In the genomic region with DNA sequence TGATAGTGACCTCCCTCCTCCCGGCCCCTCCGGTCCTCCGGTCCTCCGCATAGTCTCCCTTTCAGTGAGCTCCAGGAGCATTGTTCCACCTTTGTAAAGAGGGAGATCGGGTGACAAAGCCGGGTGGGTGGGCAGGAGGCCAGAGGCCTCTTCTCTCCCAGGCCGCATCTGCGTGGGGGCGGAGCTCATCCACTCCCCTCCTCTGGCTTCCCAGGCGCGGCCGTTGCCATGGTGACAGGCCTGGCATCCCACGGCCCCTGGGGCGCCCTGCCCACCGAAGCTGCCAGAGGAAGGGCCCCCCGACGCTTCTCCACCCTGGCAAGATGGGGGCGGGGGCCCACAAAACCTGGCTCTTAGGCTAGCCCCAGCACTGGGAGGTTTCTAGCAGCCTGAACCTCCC, we compare ENCODE assay signal across 12 cellular contexts. TPM values are rescaled to one million over a fixed set of nuclear protein-coding genes. Genes with fewer than 3 reads are reported as not detected.
A peak's percentile ranks its signal among the peaks of the same experiment; 100 is the strongest.
DNase-seq lines count a peak whose midpoint lies in the region; TF ChIP-seq lines count a peak whose summit lies in the region.
"Had no signal": no experiment of that assay in that cellular context is flagged by ENCODE, and none has a peak within 500 bp of the region (broad histone marks: within the 10 kb centered on the region; RNA-seq: fewer than 3 reads in every experiment).

No MANE protein-coding gene starts in this region.

- no peak overlapping the region for H3K27ac Mint-ChIP-seq in MCF 10A (ENCODE audit: low read depth, unreplicated experiment)
- H3K27ac Mint-ChIP-seq: activated naive CD8-positive, alpha-beta T cell treated with anti-CD3 and anti-CD28 coated beads, Interleukin-2, amount 10 ng/mL, durations not matched to agents 7 days and 5 days had no signal

- intact Hi-C loops in MCF 10A (cut with micrococcal nuclease): no loop called here

- no peaks in the 10 kb centered on the region for H3K27me3 Mint-ChIP-seq in MCF 10A (ENCODE audit: insufficient read depth, unreplicated experiment)

- no peaks in the 10 kb centered on the region for H3K9me3 ChIP-seq in iPS-18c (ENCODE audit: control insufficient read depth, insufficient read depth, low read length)
- H3K9me3 ChIP-seq: transverse colon had no signal

- H3K4me1 Mint-ChIP-seq in MCF 10A (ENCODE audit: insufficient read depth, unreplicated experiment): no peaks in the 10 kb centered on the region

- H3K9me3 Mint-ChIP-seq in MCF 10A (ENCODE audit: unreplicated experiment): no peaks in the 10 kb centered on the region
- H3K9me3 Mint-ChIP-seq: activated naive CD8-positive, alpha-beta T cell treated with anti-CD3 and anti-CD28 coated beads, Interleukin-2, amount 10 ng/mL, durations not matched to agents 7 days and 5 days had no signal

- H3K4me3 Mint-ChIP-seq in MCF 10A (ENCODE audit: unreplicated experiment): no peak overlapping the region
- H3K4me3 Mint-ChIP-seq: activated naive CD8-positive, alpha-beta T cell treated with anti-CD3 and anti-CD28 coated beads, Interleukin-2, amount 10 ng/mL, durations not matched to agents 7 days and 5 days had no signal

- TF ChIP-seq CTCF in MCF 10A (IDR thresholded peaks at IDR 0.05; ENCODE audit: unreplicated experiment): no peak

- POLR2A ChIA-PET in MCF 10A (lab: Yijun Ruan, JAX): no interaction called here

- CTCF ChIA-PET in MCF 10A (lab: Yijun Ruan, JAX): no interaction called here

- H3K4me3 ChIP-seq in iPS-18c (ENCODE audit: insufficient read depth, low read depth, low read length): peak overlapping the region; percentile 36; the same call in 1 of the 2 replicates
- H3K4me3 ChIP-seq: transverse colon had no signal

- DNase-seq in DMS 273 treated with DMSO at 0.1 percent for 48 hours (lab: John Stamatoyannopoulos, UW) (peak; percentile 58), NCI-H1417 treated with DMSO at 0.1 percent for 48 hours (lab: John Stamatoyannopoulos, UW) (peak; percentile 23), NCI-H774 (lab: John Stamatoyannopoulos, UW) (peak; percentile 50), MCF 10A (ENCODE audit: unreplicated experiment) (no peak), 8988T (no peak)
- no peak for DNase-seq in activated CD4-positive, alpha-beta T cell treated with anti-CD3 and anti-CD28 coated beads, Interleukin-2, amount 50 U/mL, for 48 hours
- no peak for DNase-seq in stimulated activated CD4-positive, alpha-beta T cell treated with anti-CD3 and anti-CD28 coated beads, Interleukin-2, amount 100 ng/mL, for 48 hours
- DNase-seq: activated naive CD8-positive, alpha-beta T cell treated with anti-CD3 and anti-CD28 coated beads, Interleukin-2, amount 10 ng/mL, durations not matched to agents 7 days and 5 days; effector CD4-positive, alpha-beta T cell; PC-3; transverse colon had no signal

- no TSS peak for BruUV-seq in MCF 10A (replicated peaks; lab: Mats Ljungman, UMichigan)

- H3K36me3 Mint-ChIP-seq in MCF 10A (ENCODE audit: insufficient read depth, unreplicated experiment): no peaks in the 10 kb centered on the region
- H3K36me3 Mint-ChIP-seq: activated naive CD8-positive, alpha-beta T cell treated with anti-CD3 and anti-CD28 coated beads, Interleukin-2, amount 10 ng/mL, durations not matched to agents 7 days and 5 days had no signal

RNA-seq across cellular contexts. Expression of a gene that starts 4.4 kb away (rescaled TPM):
- not detected in 2 replicates for total RNA-seq in MCF 10A (2022)

Comparison
In these comparisons a context has a peak if more than half of its experiments do, and no peak if none do; other contexts are left out.
1. DNase-seq: peak in DMS 273 treated with DMSO at 0.1 percent for 48 hours (single experiment), NCI-H1417 treated with DMSO at 0.1 percent for 48 hours (single experiment) and NCI-H774 (single experiment); none in MCF 10A (single experiment), 8988T (single experiment), activated CD4-positive, alpha-beta T cell treated with anti-CD3 and anti-CD28 coated beads, Interleukin-2, amount 50 U/mL, for 48 hours (0 of 2) and stimulated activated CD4-positive, alpha-beta T cell treated with anti-CD3 and anti-CD28 coated beads, Interleukin-2, amount 100 ng/mL, for 48 hours (0 of 2).